19 cellular contexts compared by ENCODE assay signal in genomic region chr15:70286110-70286806, GRCh38.
DNase-seq lines count a peak whose midpoint lies in the region; ATAC-seq and TF ChIP-seq lines count a peak whose summit lies in the region.
"Had no signal": no experiment of that assay in that cellular context is flagged by ENCODE, and none has a peak within 500 bp of the region (broad histone marks: within the 10 kb centered on the region; RNA-seq: fewer than 3 reads in every experiment).

No MANE protein-coding gene starts in this region.

- no peak for TF ChIP-seq POLR2A in erythroblast (IDR thresholded peaks at IDR 0.05; ENCODE audit: low read length)

- intact Hi-C loops in activated T-helper 2 cell treated with anti-CD3 and anti-CD28 coated beads, Interferon-gamma antibody, Interleukin-2, Interleukin-4, amounts not matched to agents 10 μg/mL and 5 μg/mL and 100 μg/mL, durations not matched to agents 14 hours and 24 hours and 36 hours (cut with micrococcal nuclease): no loop called here

- H3K36me3 ChIP-seq in GM23338 (ENCODE audit: insufficient read depth): no peaks in the 10 kb centered on the region
- no peaks in the 10 kb centered on the region for H3K36me3 ChIP-seq in lung (ENCODE audit: control insufficient read depth in 2 of 2, insufficient read depth in 2 of 2, low read length in 2 of 2)
- H3K36me3 ChIP-seq: thoracic aorta had no signal

- H3K4me3 ChIP-seq in GM23338: no peak overlapping the region
- no peak overlapping the region for H3K4me3 ChIP-seq in lung
- H3K4me3 ChIP-seq: thoracic aorta had no signal

- peak; percentile 9 for DNase-seq in GM23338 (ENCODE audit: low spot score)
- DNase-seq in NCI-H1105 treated with DMSO at 0.1 percent for 48 hours (lab: John Stamatoyannopoulos, UW): peak; percentile 22
- DNase-seq in NCI-H69 (lab: John Stamatoyannopoulos, UW): peak; percentile 88
- DNase-seq in lung (ENCODE audit: low spot score): peak; percentile 63
- no peak for DNase-seq in activated T-helper 2 cell treated with anti-CD3 and anti-CD28 coated beads, Interferon-gamma antibody, Interleukin-2, Interleukin-4, amounts not matched to agents 10 μg/mL and 5 μg/mL and 100 μg/mL, durations not matched to agents 14 hours and 24 hours and 36 hours (ENCODE audit: low spot score)
- DNase-seq in erythroblast (lab: John Stamatoyannopoulos, UW): no peak
- DNase-seq in effector memory CD8-positive, alpha-beta T cell: no peak
- DNase-seq: activated CD8-positive, alpha-beta memory T cell treated with anti-CD3 and anti-CD28 coated beads for 24 hours; activated naive CD4-positive, alpha-beta T cell treated with anti-CD3 and anti-CD28 coated beads, Interleukin-2, amount 10 ng/mL, durations not matched to agents 7 days and 5 days; activated T-cell treated with anti-CD3 and anti-CD28 coated beads, Interleukin-2, amount 50 U/mL, for 24 hours; amygdala; CD4-positive, alpha-beta memory T cell; NCI-H1048; NCI-H226; small intestine; stimulated activated naive CD4-positive, alpha-beta T cell had no signal

- no peaks in the 10 kb centered on the region for H3K9me3 Mint-ChIP-seq in GM23338
- H3K9me3 Mint-ChIP-seq in activated T-helper 2 cell treated with anti-CD3 and anti-CD28 coated beads, Interferon-gamma antibody, Interleukin-2, Interleukin-4, amounts not matched to agents 10 μg/mL and 5 μg/mL and 100 μg/mL, durations not matched to agents 14 hours and 24 hours and 36 hours: no peaks in the 10 kb centered on the region
- H3K9me3 Mint-ChIP-seq in effector memory CD8-positive, alpha-beta T cell: no peaks in the 10 kb centered on the region
- H3K9me3 Mint-ChIP-seq: activated naive CD4-positive, alpha-beta T cell treated with anti-CD3 and anti-CD28 coated beads, Interleukin-2, amount 10 ng/mL, durations not matched to agents 7 days and 5 days; activated T-cell treated with anti-CD3 and anti-CD28 coated beads, Interleukin-2, amount 50 U/mL, for 24 hours; CD4-positive, alpha-beta memory T cell had no signal

- H3K9me3 ChIP-seq in lung (ENCODE audit: control insufficient read depth in 2 of 2, insufficient read depth in 1 of 2, low read length in 1 of 2): no peaks in the 10 kb centered on the region
- H3K9me3 ChIP-seq: thoracic aorta had no signal

- TF ChIP-seq CTCF in GM23338 (conservative IDR thresholded peaks at IDR 0.05; ENCODE audit: low read depth in 2 of 2) (no peak), lung (IDR thresholded peaks at IDR 0.05; ENCODE audit: control extremely low read depth, extremely low read depth) (no peak)

- H3K4me1 Mint-ChIP-seq in GM23338: peaks cover 18% of the 10 kb centered on the region
- H3K4me1 Mint-ChIP-seq in activated T-helper 2 cell treated with anti-CD3 and anti-CD28 coated beads, Interferon-gamma antibody, Interleukin-2, Interleukin-4, amounts not matched to agents 10 μg/mL and 5 μg/mL and 100 μg/mL, durations not matched to agents 14 hours and 24 hours and 36 hours (ENCODE audit: low read depth): peaks cover 4% of the 10 kb centered on the region
- H3K4me1 Mint-ChIP-seq in effector memory CD8-positive, alpha-beta T cell (ENCODE audit: low read depth in 2 of 2): peaks cover 3 to 4% of the 10 kb centered on the region in 2 donors

- H3K36me3 Mint-ChIP-seq in GM23338 (ENCODE audit: low read depth): no peaks in the 10 kb centered on the region
- H3K36me3 Mint-ChIP-seq in activated T-helper 2 cell treated with anti-CD3 and anti-CD28 coated beads, Interferon-gamma antibody, Interleukin-2, Interleukin-4, amounts not matched to agents 10 μg/mL and 5 μg/mL and 100 μg/mL, durations not matched to agents 14 hours and 24 hours and 36 hours (ENCODE audit: low read depth): no peaks in the 10 kb centered on the region
- H3K36me3 Mint-ChIP-seq in effector memory CD8-positive, alpha-beta T cell (ENCODE audit: insufficient read depth): peaks cover 7% of the 10 kb centered on the region
- H3K36me3 Mint-ChIP-seq: activated naive CD4-positive, alpha-beta T cell treated with anti-CD3 and anti-CD28 coated beads, Interleukin-2, amount 10 ng/mL, durations not matched to agents 7 days and 5 days; CD4-positive, alpha-beta memory T cell had no signal

- ATAC-seq in GM23338 (peak; percentile 78), lung (ENCODE audit: insufficient read depth, low FRiP score) (no peak), GM18498 (IDR thresholded peaks at IDR 0.05; ENCODE audit: unreplicated experiment) (no peak)
- no peak for ATAC-seq in effector memory CD8-positive, alpha-beta T cell (replicated peaks)
- ATAC-seq: Panc1 had no signal

- no peaks in the 10 kb centered on the region for H3F3A ChIP-seq in GM23338 (replicated peaks; ENCODE audit: low read depth)

- H3K27ac ChIP-seq in GM23338 (ENCODE audit: low read depth) (no peak overlapping the region), lung (ENCODE audit: low read depth in 1 of 2, low read length in 1 of 2) (no peak overlapping the region)
- H3K27ac ChIP-seq: thoracic aorta had no signal

- H3K4me3 Mint-ChIP-seq in GM23338: no peak overlapping the region
- no peak overlapping the region for H3K4me3 Mint-ChIP-seq in activated T-helper 2 cell treated with anti-CD3 and anti-CD28 coated beads, Interferon-gamma antibody, Interleukin-2, Interleukin-4, amounts not matched to agents 10 μg/mL and 5 μg/mL and 100 μg/mL, durations not matched to agents 14 hours and 24 hours and 36 hours (ENCODE audit: low read depth)
- H3K4me3 Mint-ChIP-seq in effector memory CD8-positive, alpha-beta T cell: no peak overlapping the region
- H3K4me3 Mint-ChIP-seq: activated naive CD4-positive, alpha-beta T cell treated with anti-CD3 and anti-CD28 coated beads, Interleukin-2, amount 10 ng/mL, durations not matched to agents 7 days and 5 days; activated T-cell treated with anti-CD3 and anti-CD28 coated beads, Interleukin-2, amount 50 U/mL, for 24 hours; CD4-positive, alpha-beta memory T cell had no signal

- no peak overlapping the region for H3K27ac Mint-ChIP-seq in GM23338
- no peak overlapping the region for H3K27ac Mint-ChIP-seq in activated T-helper 2 cell treated with anti-CD3 and anti-CD28 coated beads, Interferon-gamma antibody, Interleukin-2, Interleukin-4, amounts not matched to agents 10 μg/mL and 5 μg/mL and 100 μg/mL, durations not matched to agents 14 hours and 24 hours and 36 hours
- H3K27ac Mint-ChIP-seq in effector memory CD8-positive, alpha-beta T cell: no peak overlapping the region
- H3K27ac Mint-ChIP-seq: activated naive CD4-positive, alpha-beta T cell treated with anti-CD3 and anti-CD28 coated beads, Interleukin-2, amount 10 ng/mL, durations not matched to agents 7 days and 5 days; activated T-cell treated with anti-CD3 and anti-CD28 coated beads, Interleukin-2, amount 50 U/mL, for 24 hours; CD4-positive, alpha-beta memory T cell had no signal

- H3K79me2 ChIP-seq in GM23338 (replicated peaks; ENCODE audit: insufficient read depth): no peaks in the 10 kb centered on the region

- H3K27me3 Mint-ChIP-seq in GM23338 (ENCODE audit: insufficient read depth, low read depth, poor library complexity): peaks cover 9% of the 10 kb centered on the region
- peaks cover 25% of the 10 kb centered on the region for H3K27me3 Mint-ChIP-seq in activated T-helper 2 cell treated with anti-CD3 and anti-CD28 coated beads, Interferon-gamma antibody, Interleukin-2, Interleukin-4, amounts not matched to agents 10 μg/mL and 5 μg/mL and 100 μg/mL, durations not matched to agents 14 hours and 24 hours and 36 hours (ENCODE audit: low read depth)
- peaks cover 0 to 16% of the 10 kb centered on the region in 2 donors for H3K27me3 Mint-ChIP-seq in effector memory CD8-positive, alpha-beta T cell
- H3K27me3 Mint-ChIP-seq: activated T-cell treated with anti-CD3 and anti-CD28 coated beads, Interleukin-2, amount 50 U/mL, for 24 hours had no signal

- 77 to 84% methylated on average over 5 of the region's 5 CpGs for WGBS in lung, 2 donors

- H3K4me2 ChIP-seq in GM23338: peak overlapping the region; percentile 62

- 0 out of 2 replicates have a peak, but pooled peaks cover 4% of the 10 kb centered on the region for H3K9me2 ChIP-seq in GM23338 (ENCODE audit: insufficient read depth)

- H4K20me1 ChIP-seq in GM23338 (replicated peaks; ENCODE audit: insufficient read depth): no peaks in the 10 kb centered on the region

- H3K27me3 ChIP-seq in GM23338 (ENCODE audit: insufficient read depth) (no peaks in the 10 kb centered on the region), lung (ENCODE audit: control insufficient read depth, insufficient read depth) (no peaks in the 10 kb centered on the region)

- 0 out of 2 replicates have a peak overlapping the region, but pooled peaks have one; percentile 56 for H2AFZ ChIP-seq in GM23338

- H3K4me1 ChIP-seq in GM23338 (ENCODE audit: insufficient read depth): peaks cover 11% of the 10 kb centered on the region
- peaks cover 0 to 1% of the 10 kb centered on the region in 2 donors for H3K4me1 ChIP-seq in lung (ENCODE audit: control insufficient read depth in 2 of 2, insufficient read depth in 2 of 2, low read length in 2 of 2)

TF ChIP-seq in GM23338, 12 proteins besides CTCF, POLR2A, EP300 and RAD21 (continues in another document):
- TF ChIP-seq, protein P1, sequence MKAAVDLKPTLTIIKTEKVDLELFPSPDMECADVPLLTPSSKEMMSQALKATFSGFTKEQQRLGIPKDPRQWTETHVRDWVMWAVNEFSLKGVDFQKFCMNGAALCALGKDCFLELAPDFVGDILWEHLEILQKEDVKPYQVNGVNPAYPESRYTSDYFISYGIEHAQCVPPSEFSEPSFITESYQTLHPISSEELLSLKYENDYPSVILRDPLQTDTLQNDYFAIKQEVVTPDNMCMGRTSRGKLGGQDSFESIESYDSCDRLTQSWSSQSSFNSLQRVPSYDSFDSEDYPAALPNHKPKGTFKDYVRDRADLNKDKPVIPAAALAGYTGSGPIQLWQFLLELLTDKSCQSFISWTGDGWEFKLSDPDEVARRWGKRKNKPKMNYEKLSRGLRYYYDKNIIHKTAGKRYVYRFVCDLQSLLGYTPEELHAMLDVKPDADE (IDR thresholded peaks at IDR 0.05): no peak
- no peak for TF ChIP-seq EZH2 (IDR thresholded peaks at IDR 0.05; ENCODE audit: low read depth, unreplicated experiment)
- TF ChIP-seq ZNF331 (CRISPR knock-in tag; IDR thresholded peaks at IDR 0.05; ENCODE audit: low read depth): no peak

Comparison
In these comparisons a context has a peak if more than half of its experiments do, and no peak if none do; other contexts are left out.
1. DNase-seq: peak in GM23338 (single experiment), NCI-H1105 treated with DMSO at 0.1 percent for 48 hours (single experiment), NCI-H69 (single experiment) and lung (single experiment); none in activated T-helper 2 cell treated with anti-CD3 and anti-CD28 coated beads, Interferon-gamma antibody, Interleukin-2, Interleukin-4, amounts not matched to agents 10 μg/mL and 5 μg/mL and 100 μg/mL, durations not matched to agents 14 hours and 24 hours and 36 hours (single experiment), erythroblast (0 of 2) and effector memory CD8-positive, alpha-beta T cell (0 of 3).